ENCODE assay signal across 8 cellular contexts in genomic region chr3:123605789-123606234, GRCh38. TPM values are rescaled to one million over a fixed set of nuclear protein-coding genes. Genes with fewer than 3 reads are reported as not detected.
A peak's percentile ranks its signal among the peaks of the same experiment; 100 is the strongest.
DNase-seq lines count a peak whose midpoint lies in the region; ATAC-seq, FAIRE-seq and TF ChIP-seq lines count a peak whose summit lies in the region.

No MANE protein-coding gene starts in this region.

- peak; percentile 86 for FAIRE-seq in RCC 7860 (lab: Jason Lieb, UNC)

- H3K18ac ChIP-seq in mesenchymal stem cell (ENCODE audit: low read depth in 1 of 2, low read length in 2 of 2) = peak overlapping the region; percentile 42 to 43

- peak; percentile 40 for DNase-seq in GM13977 (ENCODE audit: low spot score)
- DNase-seq in RCC 7860 (ENCODE audit: low spot score) = peak; percentile 83
- peak; percentile 32 for DNase-seq in mesenchymal stem cell
- DNase-seq in NK-92 treated with Interleukin-12 subunit alpha and Interleukin-12 subunit beta, amount 100 ng/mL, for 24 hours (lab: John Stamatoyannopoulos, UW) = no peak
- no peak for DNase-seq in CD1c-positive myeloid dendritic cell (ENCODE audit: extremely low spot score)
- no peak for DNase-seq in substantia nigra (lab: John Stamatoyannopoulos, UW)
- no peak for DNase-seq in effector memory CD8-positive, alpha-beta T cell

- H3K4ac ChIP-seq in mesenchymal stem cell (ENCODE audit: low read depth in 1 of 2, low read length in 2 of 2) = no peak overlapping the region

- no peak overlapping the region for H2BK5ac ChIP-seq in mesenchymal stem cell (ENCODE audit: low read depth, low read length, poor library complexity, severe bottlenecking)

- H3K27me3 ChIP-seq in mesenchymal stem cell (ENCODE audit: control insufficient read depth in 1 of 2, insufficient read depth in 1 of 2, low read length in 2 of 2) = no peaks in the 10 kb centered on the region

- peak; percentile 88 for ATAC-seq in HG02571 (IDR thresholded peaks at IDR 0.05; ENCODE audit: unreplicated experiment)
- no peak for ATAC-seq in effector memory CD8-positive, alpha-beta T cell (replicated peaks)

- H2AFZ ChIP-seq in mesenchymal stem cell (ENCODE audit: low read depth, low read length) = no peak overlapping the region

- peak overlapping the region; percentile 48 for H2BK15ac ChIP-seq in mesenchymal stem cell (ENCODE audit: low read depth, poor library complexity, severe bottlenecking)

- H3K27ac ChIP-seq in mesenchymal stem cell (ENCODE audit: low read length, poor library complexity, severe bottlenecking) = peak overlapping the region; percentile 83
- H3K27ac ChIP-seq in substantia nigra (ENCODE audit: low read depth, low read length, poor library complexity, severe bottlenecking) = no peak overlapping the region

- WGBS in mesenchymal stem cell = 96% methylated on average over 5 of the region's 5 CpGs

- no peak overlapping the region for H3K4me3 Mint-ChIP-seq in effector memory CD8-positive, alpha-beta T cell

- H2BK12ac ChIP-seq in mesenchymal stem cell (ENCODE audit: low read length in 2 of 2) = no peak overlapping the region

- no peak overlapping the region for H3K4me3 ChIP-seq in mesenchymal stem cell (ENCODE audit: insufficient read depth in 1 of 2, low read depth in 1 of 2, low read length in 2 of 2)

- peaks cover 0 to 2% of the 10 kb centered on the region in 2 donors for H3K4me1 Mint-ChIP-seq in effector memory CD8-positive, alpha-beta T cell (ENCODE audit: low read depth in 2 of 2)

- H3K23ac ChIP-seq in mesenchymal stem cell (ENCODE audit: low read length in 2 of 2) = no peak overlapping the region

- H4K91ac ChIP-seq in mesenchymal stem cell (ENCODE audit: low read length) = no peak overlapping the region

- no peak overlapping the region for H3K9ac ChIP-seq in mesenchymal stem cell (ENCODE audit: low read length)

- no peak for TF ChIP-seq CTCF in GM13977 (IDR thresholded peaks at IDR 0.05; ENCODE audit: extremely low read depth, insufficient read depth, missing control alignments)

- H3K14ac ChIP-seq in mesenchymal stem cell (ENCODE audit: low read length in 2 of 2) = no peak overlapping the region

- H3K9me3 ChIP-seq in mesenchymal stem cell (ENCODE audit: control insufficient read depth, low read length) = no peaks in the 10 kb centered on the region

- H2AK5ac ChIP-seq in mesenchymal stem cell (ENCODE audit: low read length, severe bottlenecking) = peak overlapping the region; percentile 85

- H3K36me3 ChIP-seq in mesenchymal stem cell (ENCODE audit: control insufficient read depth in 1 of 2, insufficient read depth in 2 of 2, low read depth in 1 of 2, low read length in 2 of 2) = peaks cover 4 to 6% of the 10 kb centered on the region in 2 experiments

- H3K36me3 Mint-ChIP-seq in effector memory CD8-positive, alpha-beta T cell (ENCODE audit: insufficient read depth) = no peaks in the 10 kb centered on the region

- no peak overlapping the region for H4K8ac ChIP-seq in mesenchymal stem cell (ENCODE audit: low read length)

- no peaks in the 10 kb centered on the region for H3K27me3 Mint-ChIP-seq in effector memory CD8-positive, alpha-beta T cell

- H3K27ac Mint-ChIP-seq in effector memory CD8-positive, alpha-beta T cell = peak overlapping the region in 1 of 2 donors; percentile 20

- peaks cover 12% of the 10 kb centered on the region for H3K79me1 ChIP-seq in mesenchymal stem cell (replicated peaks; ENCODE audit: low read length, poor library complexity, severe bottlenecking)

- no peaks in the 10 kb centered on the region for H3K9me3 Mint-ChIP-seq in effector memory CD8-positive, alpha-beta T cell

- in situ Hi-C loops in GM13977 (cut with MboI; ENCODE audit: low pct_unique_long_range_greater_than_20kb, low sequenced_read_pairs, unreplicated experiment) = no loop called here

- H3K4me1 ChIP-seq in mesenchymal stem cell (ENCODE audit: control insufficient read depth, insufficient read depth, low read depth, low read length) = peaks cover 21% of the 10 kb centered on the region

- no peak overlapping the region for H3K4me2 ChIP-seq in mesenchymal stem cell (ENCODE audit: low read length, poor library complexity, severe bottlenecking)

- peak overlapping the region; percentile 11 for H2BK120ac ChIP-seq in mesenchymal stem cell (ENCODE audit: low read depth, low read length)

RNA-seq across cellular contexts. Expression of gene HACD2, which starts 21.0 kb away (rescaled TPM):
- 13.5 TPM for polyA plus RNA-seq in mesenchymal stem cell (2013, experiment 1 of 2)
- 14.5 TPM for polyA plus RNA-seq in mesenchymal stem cell (2013, experiment 2 of 2)

Comparison
In these comparisons a context has a peak if more than half of its experiments do, and no peak if none do; other contexts are left out.
1. DNase-seq: peak in GM13977 (single experiment), RCC 7860 (single experiment) and mesenchymal stem cell (single experiment); none in NK-92 treated with Interleukin-12 subunit alpha and Interleukin-12 subunit beta, amount 100 ng/mL, for 24 hours (single experiment), CD1c-positive myeloid dendritic cell (single experiment), substantia nigra (0 of 49) and effector memory CD8-positive, alpha-beta T cell (0 of 3).